ENCODE assay signal across 8 cellular contexts in the genomic region with DNA sequence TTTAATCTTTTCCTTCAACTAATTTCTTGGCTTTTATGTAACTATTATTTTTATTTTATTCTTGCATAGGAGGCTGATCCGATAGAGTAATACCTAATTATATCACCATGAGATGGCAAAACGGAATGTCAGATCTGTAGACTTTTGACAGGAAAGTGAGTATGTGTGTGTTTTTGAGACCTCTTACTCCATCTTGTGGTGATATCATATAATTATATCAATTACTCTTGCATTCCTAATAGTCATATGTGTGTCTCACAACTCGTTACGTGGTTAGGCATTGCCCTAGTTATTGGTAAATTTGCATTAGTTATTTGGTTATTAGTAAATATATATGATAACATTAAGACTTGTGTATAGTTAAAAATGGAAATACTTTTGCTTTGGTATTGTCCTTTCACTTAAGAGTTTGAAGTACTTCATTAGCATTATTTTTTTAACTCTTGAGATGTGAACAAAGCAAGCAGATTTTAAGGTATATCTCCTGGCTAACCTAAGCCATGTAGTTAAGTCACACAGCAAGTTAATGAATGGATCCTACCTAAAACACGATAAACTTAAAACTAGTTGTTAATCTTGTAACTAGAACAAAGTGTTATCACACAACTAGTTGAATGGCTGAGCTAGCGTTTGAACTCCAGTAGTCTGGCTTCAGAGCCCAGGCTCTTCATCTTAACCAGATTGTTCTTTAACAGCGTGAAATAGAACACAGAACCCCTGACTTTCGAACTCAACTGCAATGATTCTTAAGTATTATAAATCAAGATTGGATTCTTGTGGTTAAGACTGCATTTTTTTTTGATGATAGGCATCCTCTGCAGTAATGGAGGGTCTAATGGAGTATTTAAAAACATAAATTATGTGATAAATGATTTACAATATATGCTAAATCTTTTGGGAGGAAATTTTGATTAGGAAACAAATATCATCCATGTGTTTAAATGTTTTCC.
DNase-seq lines count a peak whose midpoint lies in the region; ATAC-seq and TF ChIP-seq lines count a peak whose summit lies in the region.

No MANE protein-coding gene starts in this region.

- no peaks in the 10 kb centered on the region for H4K20me1 ChIP-seq in osteoblast (ENCODE audit: insufficient read depth, low read length)

- H3K4me3 ChIP-seq in NB4 (ENCODE audit: low read depth, low read length): no peak overlapping the region
- peak overlapping the region; percentile 6 for H3K4me3 ChIP-seq in osteoblast (ENCODE audit: insufficient read depth, low read length)
- H3K4me3 ChIP-seq in tibial artery: no peak overlapping the region

- no peak for TF ChIP-seq POLR2A in NB4 (IDR thresholded peaks at IDR 0.05; ENCODE audit: extremely low read depth, insufficient read length)

- peaks cover 28% of the 10 kb centered on the region for H3K4me1 ChIP-seq in osteoblast (ENCODE audit: insufficient read depth, low read length)
- peaks cover 0 to 12% (median 0%) of the 10 kb centered on the region in 4 donors for H3K4me1 ChIP-seq in tibial artery

- peaks cover 5% of the 10 kb centered on the region for H3K36me3 ChIP-seq in osteoblast (ENCODE audit: insufficient read depth, low read length)
- no peaks in the 10 kb centered on the region for H3K36me3 ChIP-seq in tibial artery

- H3K27me3 ChIP-seq in osteoblast (ENCODE audit: insufficient read depth, low read length) (no peaks in the 10 kb centered on the region), tibial artery (no peaks in the 10 kb centered on the region)

- no peaks in the 10 kb centered on the region for H3K79me2 ChIP-seq in osteoblast (ENCODE audit: insufficient read depth, low read length)

- intact Hi-C loops in tibial artery (cut with DNase I; ENCODE audit: low total_unique reads): no loop called here

- H3K27ac ChIP-seq in osteoblast (ENCODE audit: low read depth, low read length) (peak overlapping the region; percentile 62), tibial artery (no peak overlapping the region)

- H3K9me3 ChIP-seq in osteoblast (ENCODE audit: low read depth, low read length) (no peaks in the 10 kb centered on the region), tibial artery (no peaks in the 10 kb centered on the region)

- peak overlapping the region; percentile 28 for H2AFZ ChIP-seq in osteoblast (ENCODE audit: low read length)

- DNase-seq in ELR (ENCODE audit: low read depth) (peak; percentile 80), NB4 (ENCODE audit: low read depth) (peak; percentile 53), cerebellum (ENCODE audit: low spot score) (peak; percentile 28), osteoblast (ENCODE audit: insufficient read length, low spot score, missing footprints) (peak; percentile 81), tibial artery (no peak)
- no peak for DNase-seq in activated T-cell treated with anti-CD3 and anti-CD28 coated beads, Interleukin-2, amount 50 U/mL, for 1 hour

- peak; percentile 69 for ATAC-seq in GM21619 (IDR thresholded peaks at IDR 0.05; ENCODE audit: unreplicated experiment)
- no peak for ATAC-seq in GM19324 (IDR thresholded peaks at IDR 0.05; ENCODE audit: low FRiP score, unreplicated experiment)

- peak; percentile 10 for TF ChIP-seq CTCF in NB4 (IDR thresholded peaks at IDR 0.05; ENCODE audit: low read depth, low read length)
- TF ChIP-seq CTCF in osteoblast (IDR thresholded peaks at IDR 0.05; ENCODE audit: extremely low read depth, low read depth, low read length): peak; percentile 42
- no peak for TF ChIP-seq CTCF in tibial artery (IDR thresholded peaks at IDR 0.05)

- H3K4me2 ChIP-seq in osteoblast (ENCODE audit: insufficient read depth, low read length): peak overlapping the region; percentile 55

Comparison
In these comparisons a context has a peak if more than half of its experiments do, and no peak if none do; other contexts are left out.
1. DNase-seq: peak in ELR (single experiment), NB4 (single experiment), cerebellum (single experiment) and osteoblast (single experiment); none in tibial artery (0 of 2) and activated T-cell treated with anti-CD3 and anti-CD28 coated beads, Interleukin-2, amount 50 U/mL, for 1 hour (single experiment).
2. CTCF ChIP-seq: peak in NB4 (single experiment) and osteoblast (single experiment); none in tibial artery (0 of 2).